ENCODE assay signal across 8 cellular contexts in the genomic region with DNA sequence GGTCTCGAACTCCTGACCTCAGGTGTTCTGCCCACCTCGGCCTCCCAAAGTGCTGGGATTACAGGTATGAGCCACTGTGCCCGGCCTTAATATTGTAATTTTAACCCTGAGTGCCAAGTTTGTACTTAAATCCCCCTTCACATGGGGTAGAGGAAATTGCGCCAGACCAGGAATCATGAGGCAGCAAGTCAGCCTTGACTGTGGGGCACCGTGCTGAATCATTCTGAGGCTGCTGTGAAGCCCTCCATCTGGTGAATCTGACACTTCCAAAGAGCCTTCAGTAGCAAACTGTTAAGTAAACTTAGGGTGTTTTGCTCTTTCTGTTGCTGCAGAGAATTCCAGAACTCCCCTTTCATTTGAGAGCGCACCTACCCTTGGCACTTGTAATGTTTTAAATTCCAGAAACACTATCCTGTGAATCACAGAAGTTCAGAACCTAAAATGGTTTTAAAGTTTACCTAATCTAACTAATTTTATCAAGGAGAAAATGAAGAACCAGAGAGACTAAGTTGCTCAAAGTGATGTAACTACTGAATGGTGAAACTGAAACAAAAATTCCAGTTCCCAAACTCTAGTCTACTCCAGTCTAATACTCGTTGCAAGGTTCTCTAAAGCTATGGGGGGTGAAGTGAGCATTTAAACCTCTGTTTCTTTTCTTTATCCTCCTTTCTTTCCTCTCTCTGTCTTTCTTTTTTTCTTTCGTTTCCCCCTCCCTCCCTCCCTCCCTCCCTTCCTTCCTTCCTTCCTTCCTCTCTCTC. TPM values are rescaled to one million over a fixed set of nuclear protein-coding genes. Genes with fewer than 3 reads are reported as not detected.
DNase-seq lines count a peak whose midpoint lies in the region; TF ChIP-seq lines count a peak whose summit lies in the region.

No MANE protein-coding gene starts in this region.

- H3K27me3 ChIP-seq in Peyer's patch: no peaks in the 10 kb centered on the region
- no peaks in the 10 kb centered on the region for H3K27me3 ChIP-seq in rectal smooth muscle tissue (ENCODE audit: control insufficient read depth, insufficient read depth, low read length)

- DNase-seq in GDM1 (lab: John Stamatoyannopoulos, UW): peak; percentile 10
- DNase-seq in Peyer's patch: peak in 2 of 3 donors; percentile 27 to 66
- DNase-seq in fibroblast of pulmonary artery (ENCODE audit: low read depth): peak; percentile 97
- no peak for DNase-seq in T-helper 9 cell
- DNase-seq in GM10248 (ENCODE audit: extremely low spot score): no peak
- no peak for DNase-seq in GM19238 (ENCODE audit: insufficient read length, low spot score)
- no peak for DNase-seq in hippocampal formation (lab: John Stamatoyannopoulos, UW)

- CTCF ChIA-PET in GM10248 (lab: Yijun Ruan, JAX): no interaction called here

- TF ChIP-seq POLR2A in Peyer's patch (IDR thresholded peaks at IDR 0.05): no peak

- peak overlapping the region in 2 of 4 donors; percentile 8 to 12 for H3K4me3 ChIP-seq in Peyer's patch
- H3K4me3 ChIP-seq in fibroblast of pulmonary artery (replicated peaks; ENCODE audit: low read depth, low read length): peak overlapping the region; percentile 48
- no peak overlapping the region for H3K4me3 ChIP-seq in rectal smooth muscle tissue (ENCODE audit: low read length)

- H3K9me3 ChIP-seq in Peyer's patch: no peaks in the 10 kb centered on the region

- TF ChIP-seq CTCF in Peyer's patch (IDR thresholded peaks at IDR 0.05) (no peak), fibroblast of pulmonary artery (IDR thresholded peaks at IDR 0.05; ENCODE audit: low read length, missing control alignments) (no peak), GM10248 (IDR thresholded peaks at IDR 0.05; ENCODE audit: control extremely low read depth, extremely low read depth, low read depth, missing control alignments) (no peak)

- peaks cover 0 to 45% (median 0%) of the 10 kb centered on the region in 4 donors for H3K4me1 ChIP-seq in Peyer's patch
- H3K4me1 ChIP-seq in rectal smooth muscle tissue (ENCODE audit: control insufficient read depth, insufficient read depth, low read length): no peaks in the 10 kb centered on the region

- POLR2A ChIA-PET in GM10248 (lab: Yijun Ruan, JAX): no interaction called here

- H3K27ac ChIP-seq in Peyer's patch (peak overlapping the region; percentile 14 to 71 (median 46)), rectal smooth muscle tissue (ENCODE audit: low read depth, low read length) (peak overlapping the region; percentile 11)

- peaks cover 0 to 18% (median 0%) of the 10 kb centered on the region in 3 donors for H3K36me3 ChIP-seq in Peyer's patch
- peaks cover 7% of the 10 kb centered on the region for H3K36me3 ChIP-seq in rectal smooth muscle tissue (ENCODE audit: control insufficient read depth, insufficient read depth, low read length)

- no peak overlapping the region for H3K9ac ChIP-seq in rectal smooth muscle tissue (ENCODE audit: low read length)

RNA-seq across cellular contexts. Expression of a gene that starts 7.5 kb away (rescaled TPM):
- total RNA-seq in Peyer's patch: 100 to 1,000 TPM in 3 of 4 donors, 10 to 100 TPM in 1; 68.5 to 196 (median 184) TPM

RNA-seq across cellular contexts. Expression of a gene that starts 40.6 kb away (rescaled TPM):
- total RNA-seq in Peyer's patch: 1 to 10 TPM in 1 of 4 donors, not detected in 3; 1.3 TPM

RNA-seq across cellular contexts. Expression of a gene that starts 51.6 kb away (rescaled TPM):
- total RNA-seq in Peyer's patch: 1 to 10 TPM; 6.5 to 9.1 (median 7.2) TPM

Comparison
In these comparisons a context has a peak if more than half of its experiments do, and no peak if none do; other contexts are left out.
1. DNase-seq: peak in GDM1 (single experiment), Peyer's patch (2 of 3) and fibroblast of pulmonary artery (single experiment); none in T-helper 9 cell (single experiment), GM10248 (single experiment), GM19238 (single experiment) and hippocampal formation (0 of 2).